In genomic region chr13:49791214-49791752, GRCh38 we compare ENCODE assay signal across 8 cellular contexts. TPM values are rescaled to one million over a fixed set of nuclear protein-coding genes. Genes with fewer than 3 reads are reported as not detected.
DNase-seq lines count a peak whose midpoint lies in the region; ATAC-seq and TF ChIP-seq lines count a peak whose summit lies in the region.

No MANE protein-coding gene starts in this region.

- H3K36me3 ChIP-seq in prostate gland, result no peaks in the 10 kb centered on the region

- WGBS in prostate gland, result 5% methylated on average over 11 of the region's 11 CpGs

- peaks cover 39% of the 10 kb centered on the region for H3K4me1 Mint-ChIP-seq in activated naive CD4-positive, alpha-beta T cell treated with anti-CD3 and anti-CD28 coated beads for 36 hours (ENCODE audit: low read depth)
- peaks cover 39% of the 10 kb centered on the region for H3K4me1 Mint-ChIP-seq in activated T-cell treated with anti-CD3 and anti-CD28 coated beads, Interleukin-2, amount 50 U/mL, for 72 hours (ENCODE audit: low read depth)

- H3K27ac Mint-ChIP-seq in activated naive CD4-positive, alpha-beta T cell treated with anti-CD3 and anti-CD28 coated beads for 36 hours, result peak overlapping the region; percentile 90
- peak overlapping the region; percentile 91 for H3K27ac Mint-ChIP-seq in activated T-cell treated with anti-CD3 and anti-CD28 coated beads, Interleukin-2, amount 50 U/mL, for 72 hours

- no peak for TF ChIP-seq POLR2A in prostate gland (IDR thresholded peaks at IDR 0.05)

- peak overlapping the region; percentile 79 to 91 for H3K4me3 ChIP-seq in prostate gland

- peak overlapping the region; percentile 74 to 94 for H3K27ac ChIP-seq in prostate gland

- peaks cover 11% of the 10 kb centered on the region for H3K36me3 Mint-ChIP-seq in activated naive CD4-positive, alpha-beta T cell treated with anti-CD3 and anti-CD28 coated beads for 36 hours (ENCODE audit: low read depth)
- no peaks in the 10 kb centered on the region for H3K36me3 Mint-ChIP-seq in activated T-cell treated with anti-CD3 and anti-CD28 coated beads, Interleukin-2, amount 50 U/mL, for 72 hours (ENCODE audit: insufficient read depth in 2 of 2)

- CTCF ChIA-PET in activated naive CD4-positive, alpha-beta T cell treated with anti-CD3 and anti-CD28 coated beads for 36 hours (lab: Charles Lee), result interaction anchor here (0.9 to 2.4 kb wide), 6 partner anchors 11 to 121 kb away, joined by 3 to 8 read pairs (median 4); partner anchors contain the start of gene EBPL

- H3K9me3 ChIP-seq in prostate gland, result no peaks in the 10 kb centered on the region

- no peaks in the 10 kb centered on the region for H3K4me1 ChIP-seq in prostate gland (replicated peaks)

- H3K4me3 Mint-ChIP-seq in activated naive CD4-positive, alpha-beta T cell treated with anti-CD3 and anti-CD28 coated beads for 36 hours, result peak overlapping the region; percentile 92
- H3K4me3 Mint-ChIP-seq in activated T-cell treated with anti-CD3 and anti-CD28 coated beads, Interleukin-2, amount 50 U/mL, for 72 hours, result peak overlapping the region; percentile 86 to 92

- H3K27me3 Mint-ChIP-seq in activated naive CD4-positive, alpha-beta T cell treated with anti-CD3 and anti-CD28 coated beads for 36 hours (ENCODE audit: low read depth), result peaks cover 4% of the 10 kb centered on the region
- H3K27me3 Mint-ChIP-seq in activated T-cell treated with anti-CD3 and anti-CD28 coated beads, Interleukin-2, amount 50 U/mL, for 72 hours (ENCODE audit: low read depth), result no peaks in the 10 kb centered on the region

- ATAC-seq in activated T-cell treated with anti-CD3 and anti-CD28 coated beads, Interleukin-2, amount 50 U/mL, for 72 hours (replicated peaks in 1 of 2), result no peak

- DNase-seq in activated naive CD4-positive, alpha-beta T cell treated with anti-CD3 and anti-CD28 coated beads for 36 hours, result peak; percentile 45
- no peak for DNase-seq in activated naive CD4-positive, alpha-beta T cell (lab: John Stamatoyannopoulos, UW)
- DNase-seq in M059J (ENCODE audit: low read depth) (peak; percentile 44), glomerular visceral epithelial cell (ENCODE audit: extremely low spot score) (peak; percentile 25), prostate gland (ENCODE audit: low spot score) (peak; percentile 30), NCI-H2171 treated with DMSO at 0.1 percent for 48 hours (lab: John Stamatoyannopoulos, UW) (no peak)
- DNase-seq in activated T-cell treated with anti-CD3 and anti-CD28 coated beads, Interleukin-2, amount 50 U/mL, for 72 hours, result peak; percentile 2 to 3
- no peak for DNase-seq in activated effector memory CD4-positive, alpha-beta T cell treated with anti-CD3 and anti-CD28 coated beads, Interleukin-2, amount 50 U/mL, for 16 hours

- intact Hi-C loops in activated naive CD4-positive, alpha-beta T cell treated with anti-CD3 and anti-CD28 coated beads for 36 hours (cut with micrococcal nuclease), result loop anchor here (10.0 kb wide), 1 partner anchor 676 kb away; no protein-coding TSS in a partner anchor
- intact Hi-C loops in prostate gland (cut with DNase I), result loop anchor here (5.0 kb wide), 2 partner anchors 56 to 139 kb away; no protein-coding TSS in a partner anchor

- H3K9me3 Mint-ChIP-seq in activated naive CD4-positive, alpha-beta T cell treated with anti-CD3 and anti-CD28 coated beads for 36 hours, result no peaks in the 10 kb centered on the region
- H3K9me3 Mint-ChIP-seq in activated T-cell treated with anti-CD3 and anti-CD28 coated beads, Interleukin-2, amount 50 U/mL, for 72 hours, result no peaks in the 10 kb centered on the region

- TF ChIP-seq CTCF in prostate gland (IDR thresholded peaks at IDR 0.05), result peak in 1 of 4 experiments; percentile 8

- H3K27me3 ChIP-seq in prostate gland (replicated peaks; ENCODE audit: insufficient read depth), result no peaks in the 10 kb centered on the region

RNA-seq across cellular contexts. Expression of gene KPNA3, which starts 1.2 kb away (rescaled TPM):
- 10 to 100 TPM; 47.9 to 50.7 TPM for total RNA-seq in activated naive CD4-positive, alpha-beta T cell treated with anti-CD3 and anti-CD28 coated beads for 36 hours
- 23.0 and 32.2 TPM in 2 replicates for total RNA-seq in M059J (2014; rRNA removed; shearing (Covaris generic))
- total RNA-seq in activated T-cell treated with anti-CD3 and anti-CD28 coated beads, Interleukin-2, amount 50 U/mL, for 72 hours, result 10 to 100 TPM; 23.5 to 27.0 TPM
- 10 to 100 TPM; 16.9 to 26.4 TPM for total RNA-seq in prostate gland

Comparison
In these comparisons a context has a peak if more than half of its experiments do, and no peak if none do; other contexts are left out.
1. DNase-seq: peak in activated naive CD4-positive, alpha-beta T cell treated with anti-CD3 and anti-CD28 coated beads for 36 hours (single experiment), M059J (single experiment), activated T-cell treated with anti-CD3 and anti-CD28 coated beads, Interleukin-2, amount 50 U/mL, for 72 hours (2 of 2), glomerular visceral epithelial cell (single experiment) and prostate gland (single experiment); none in activated naive CD4-positive, alpha-beta T cell (0 of 4), activated effector memory CD4-positive, alpha-beta T cell treated with anti-CD3 and anti-CD28 coated beads, Interleukin-2, amount 50 U/mL, for 16 hours (single experiment) and NCI-H2171 treated with DMSO at 0.1 percent for 48 hours (single experiment).